10 cellular contexts compared by ENCODE assay signal in the genomic region with DNA sequence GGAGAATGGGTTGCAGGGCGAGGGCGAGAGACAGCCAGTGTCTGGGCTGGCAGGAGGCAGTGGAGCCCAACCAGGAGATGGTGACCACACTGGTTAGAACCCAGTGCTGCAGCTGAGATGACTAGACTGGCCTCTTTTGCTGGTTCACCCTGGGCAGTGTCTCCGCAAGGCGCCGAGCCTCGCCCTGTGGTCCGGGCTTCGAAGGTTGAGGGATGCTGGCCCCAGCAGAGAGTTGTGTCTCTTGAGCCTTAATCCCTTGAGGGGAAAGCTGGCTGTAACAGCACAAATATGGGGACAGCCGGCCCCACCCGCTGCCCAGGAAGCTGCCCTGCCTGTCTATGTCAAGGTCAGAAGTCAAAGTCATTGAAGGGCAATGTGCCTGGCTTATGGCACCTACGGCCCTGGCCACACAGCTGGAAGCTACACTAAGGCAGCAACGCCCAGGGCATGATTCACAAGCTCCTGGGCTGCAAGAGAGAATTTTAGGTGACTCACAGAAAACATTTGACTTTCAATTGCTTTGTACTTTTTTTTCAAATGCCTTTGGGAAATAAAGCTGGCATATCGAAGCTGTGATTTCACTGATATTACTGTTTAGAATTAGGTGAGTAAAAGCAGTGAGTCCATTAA. TPM values are rescaled to one million over a fixed set of nuclear protein-coding genes. Genes with fewer than 3 reads are reported as not detected.
DNase-seq lines count a peak whose midpoint lies in the region; ATAC-seq, FAIRE-seq and TF ChIP-seq lines count a peak whose summit lies in the region.
"Had no signal": no experiment of that assay in that cellular context is flagged by ENCODE, and none has a peak within 500 bp of the region (broad histone marks: within the 10 kb centered on the region; RNA-seq: fewer than 3 reads in every experiment).

No MANE protein-coding gene starts in this region.

- POLR2A ChIA-PET in RWPE1 (lab: Yijun Ruan, JAX; ENCODE audit: low non-redundant PET): no interaction called here

- H3K4me1 Mint-ChIP-seq in GM23338: peaks cover 8% of the 10 kb centered on the region

- no peaks in the 10 kb centered on the region for H3K9me2 ChIP-seq in GM23338 (ENCODE audit: insufficient read depth)

- H3K36me3 ChIP-seq in GM23338 (ENCODE audit: insufficient read depth): no peaks in the 10 kb centered on the region
- H3K36me3 ChIP-seq: neutrophil had no signal

- no peak for TF ChIP-seq POLR2A in GM12891 (IDR thresholded peaks at IDR 0.05; ENCODE audit: low read depth, low read length)

- H3K27ac Mint-ChIP-seq in GM23338: no peak overlapping the region

- H3K4me3 ChIP-seq in GM23338 (no peak overlapping the region), retinal pigment epithelial cell (ENCODE audit: low read length) (no peak overlapping the region)

- H3K27ac ChIP-seq in GM23338 (ENCODE audit: low read depth) (no peak overlapping the region), RWPE1 (peak overlapping the region; percentile 82)
- H3K27ac ChIP-seq: neutrophil had no signal

- no peaks in the 10 kb centered on the region for H4K20me1 ChIP-seq in GM23338 (replicated peaks; ENCODE audit: insufficient read depth)

- peak; percentile 25; the same call in 1 of the 3 replicates for ATAC-seq in GM23338

- H3K4me2 ChIP-seq in GM23338: no peak overlapping the region

- H3K9me3 Mint-ChIP-seq in GM23338: peaks cover 14% of the 10 kb centered on the region

- peaks cover 8% of the 10 kb centered on the region for H3K27me3 Mint-ChIP-seq in GM23338 (ENCODE audit: insufficient read depth, low read depth, poor library complexity)

- DNase-seq in GM23338 (ENCODE audit: low spot score) (no peak), RWPE1 (ENCODE audit: low spot score) (peak; percentile 92), fibroblast of gingiva (ENCODE audit: low read depth) (peak; percentile 56), retinal pigment epithelial cell (ENCODE audit: low read depth) (peak; percentile 34), ecto neural progenitor cell (ENCODE audit: low spot score) (no peak), GM19240 (ENCODE audit: insufficient read length, low spot score) (no peak), DMS114 treated with DMSO at 0.1 percent for 48 hours (lab: John Stamatoyannopoulos, UW; ENCODE audit: unreplicated experiment) (no peak), GM12891 (ENCODE audit: insufficient read length, low spot score) (no peak)
- DNase-seq: NCI-H446 had no signal

- H3K4me3 Mint-ChIP-seq in GM23338: no peak overlapping the region

- no peak for FAIRE-seq in GM12891 (lab: Jason Lieb, UNC)

- H3K36me3 Mint-ChIP-seq in GM23338 (ENCODE audit: low read depth): peaks cover 7% of the 10 kb centered on the region; the same call in 1 of the 3 replicates

- H2AFZ ChIP-seq in GM23338: no peak overlapping the region

- CTCF ChIA-PET in RWPE1 (lab: Yijun Ruan, JAX): interaction anchor here (0.7 to 1.2 kb wide), 6 partner anchors 9 to 495 kb away, joined by 3 to 4 read pairs (median 3); a partner anchor contains a TSS

- H3K27me3 ChIP-seq in GM23338 (ENCODE audit: insufficient read depth): no peaks in the 10 kb centered on the region; the same call in 1 of the 2 replicates

- TF ChIP-seq CTCF in GM23338 (conservative IDR thresholded peaks at IDR 0.05; ENCODE audit: low read depth in 2 of 2) (no peak), RWPE1 (conservative IDR thresholded peaks at IDR 0.05; ENCODE audit: low read depth) (no peak), retinal pigment epithelial cell (conservative IDR thresholded peaks at IDR 0.05; ENCODE audit: low read depth, low read length) (no peak)

- H3K79me2 ChIP-seq in GM23338 (replicated peaks; ENCODE audit: insufficient read depth): no peaks in the 10 kb centered on the region

- no peaks in the 10 kb centered on the region for H3F3A ChIP-seq in GM23338 (replicated peaks; ENCODE audit: low read depth)

- 0 out of 2 replicates have a peak, but pooled peaks cover 7% of the 10 kb centered on the region for H3K4me1 ChIP-seq in GM23338 (ENCODE audit: insufficient read depth)

TF ChIP-seq in GM23338, 12 proteins besides CTCF, POLR2A, EP300 and RAD21 (continues in another document):
- TF ChIP-seq POLR2AphosphoS5 (IDR thresholded peaks at IDR 0.05; ENCODE audit: low read depth): no peak
- TF ChIP-seq NANOG (IDR thresholded peaks at IDR 0.05; ENCODE audit: borderline replicate concordance): no peak
- TF ChIP-seq, protein P1, sequence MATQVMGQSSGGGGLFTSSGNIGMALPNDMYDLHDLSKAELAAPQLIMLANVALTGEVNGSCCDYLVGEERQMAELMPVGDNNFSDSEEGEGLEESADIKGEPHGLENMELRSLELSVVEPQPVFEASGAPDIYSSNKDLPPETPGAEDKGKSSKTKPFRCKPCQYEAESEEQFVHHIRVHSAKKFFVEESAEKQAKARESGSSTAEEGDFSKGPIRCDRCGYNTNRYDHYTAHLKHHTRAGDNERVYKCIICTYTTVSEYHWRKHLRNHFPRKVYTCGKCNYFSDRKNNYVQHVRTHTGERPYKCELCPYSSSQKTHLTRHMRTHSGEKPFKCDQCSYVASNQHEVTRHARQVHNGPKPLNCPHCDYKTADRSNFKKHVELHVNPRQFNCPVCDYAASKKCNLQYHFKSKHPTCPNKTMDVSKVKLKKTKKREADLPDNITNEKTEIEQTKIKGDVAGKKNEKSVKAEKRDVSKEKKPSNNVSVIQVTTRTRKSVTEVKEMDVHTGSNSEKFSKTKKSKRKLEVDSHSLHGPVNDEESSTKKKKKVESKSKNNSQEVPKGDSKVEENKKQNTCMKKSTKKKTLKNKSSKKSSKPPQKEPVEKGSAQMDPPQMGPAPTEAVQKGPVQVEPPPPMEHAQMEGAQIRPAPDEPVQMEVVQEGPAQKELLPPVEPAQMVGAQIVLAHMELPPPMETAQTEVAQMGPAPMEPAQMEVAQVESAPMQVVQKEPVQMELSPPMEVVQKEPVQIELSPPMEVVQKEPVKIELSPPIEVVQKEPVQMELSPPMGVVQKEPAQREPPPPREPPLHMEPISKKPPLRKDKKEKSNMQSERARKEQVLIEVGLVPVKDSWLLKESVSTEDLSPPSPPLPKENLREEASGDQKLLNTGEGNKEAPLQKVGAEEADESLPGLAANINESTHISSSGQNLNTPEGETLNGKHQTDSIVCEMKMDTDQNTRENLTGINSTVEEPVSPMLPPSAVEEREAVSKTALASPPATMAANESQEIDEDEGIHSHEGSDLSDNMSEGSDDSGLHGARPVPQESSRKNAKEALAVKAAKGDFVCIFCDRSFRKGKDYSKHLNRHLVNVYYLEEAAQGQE (IDR thresholded peaks at IDR 0.05; ENCODE audit: unreplicated experiment): no peak
- no peak for TF ChIP-seq CREB1 (CRISPR knock-in tag; IDR thresholded peaks at IDR 0.05; ENCODE audit: low read depth)

TF ChIP-seq in GM12891, 5 proteins besides CTCF, POLR2A, EP300 and RAD21:
- TF ChIP-seq SPI1 (IDR thresholded peaks at IDR 0.05; ENCODE audit: low read depth, low read length) (no peak), TAF1 (IDR thresholded peaks at IDR 0.05; ENCODE audit: low read depth, low read length) (no peak), POLR2AphosphoS5 (IDR thresholded peaks at IDR 0.05; ENCODE audit: low read depth, low read length) (no peak), POU2F2 (IDR thresholded peaks at IDR 0.05; ENCODE audit: low read depth, low read length) (no peak), PAX5 (IDR thresholded peaks at IDR 0.05; ENCODE audit: insufficient read depth, low read length, severe bottlenecking) (no peak)
TF ChIP-seq in GM12891: peak in this region for 0.

RNA-seq across cellular contexts. Expression of a gene that starts 33.3 kb away (rescaled TPM):
- total RNA-seq in GM23338 (2014; rRNA removed; shearing (Covaris generic)): 0.21 TPM in 1 of 2 replicates, not detected in the other
- polyA plus RNA-seq in GM23338 (2016; fragmentation: Nextera tagmentation; extraction: Ambion mirVana): 0.78 TPM in 1 of 2 replicates, not detected in the other
- not detected for polyA plus RNA-seq in GM12891 (2012; ENCODE audit: low read depth, missing spikeins)

RNA-seq across cellular contexts. Expression of a gene that starts 57.4 kb away (rescaled TPM):
- 13.7 and 17.0 TPM in 2 replicates for total RNA-seq in GM23338 (2014; rRNA removed; shearing (Covaris generic))
- 9.5 and 12.1 TPM in 2 replicates for polyA plus RNA-seq in GM23338 (2016; fragmentation: Nextera tagmentation; extraction: Ambion mirVana)
- 20.6 TPM for polyA plus RNA-seq in GM12891 (2012; ENCODE audit: low read depth, missing spikeins)

Comparison
In these comparisons a context has a peak if more than half of its experiments do, and no peak if none do; other contexts are left out.
1. DNase-seq: peak in RWPE1 (single experiment), fibroblast of gingiva (single experiment) and retinal pigment epithelial cell (single experiment); none in GM23338 (single experiment), ecto neural progenitor cell (single experiment), GM19240 (single experiment), DMS114 treated with DMSO at 0.1 percent for 48 hours (single experiment) and GM12891 (single experiment).